8 cellular contexts compared by ENCODE assay signal in genomic region chr15:64651573-64652260, GRCh38.
DNase-seq lines count a peak whose midpoint lies in the region; ATAC-seq and TF ChIP-seq lines count a peak whose summit lies in the region.

No MANE protein-coding gene starts in this region.

- H3K27ac Mint-ChIP-seq in HFFc6 (no peak overlapping the region), osteocyte (ENCODE audit: unreplicated experiment) (no peak overlapping the region)
- peak overlapping the region; percentile 68 to 96 (median 88) for H3K27ac Mint-ChIP-seq in naive thymus-derived CD4-positive, alpha-beta T cell

- H3K4me3 ChIP-seq in naive thymus-derived CD4-positive, alpha-beta T cell (ENCODE audit: low read length), result peak overlapping the region; percentile 8
- H3K4me3 ChIP-seq in HAP-1, result no peak overlapping the region

- TF ChIP-seq CTCF in GM13976 (IDR thresholded peaks at IDR 0.05; ENCODE audit: borderline replicate concordance, control extremely low read depth, extremely low read depth, insufficient read depth, missing control alignments), result no peak
- no peak for TF ChIP-seq CTCF in HFFc6 (IDR thresholded peaks at IDR 0.05)
- TF ChIP-seq CTCF in osteocyte (IDR thresholded peaks at IDR 0.05), result no peak

- H3K27me3 Mint-ChIP-seq in HFFc6 (ENCODE audit: insufficient read depth), result no peaks in the 10 kb centered on the region
- no peaks in the 10 kb centered on the region for H3K27me3 Mint-ChIP-seq in naive thymus-derived CD4-positive, alpha-beta T cell
- H3K27me3 Mint-ChIP-seq in osteocyte (ENCODE audit: unreplicated experiment), result no peaks in the 10 kb centered on the region

- H3K4me1 ChIP-seq in naive thymus-derived CD4-positive, alpha-beta T cell (ENCODE audit: control insufficient read depth in 2 of 2, insufficient read depth in 2 of 2, low read length in 2 of 2), result peaks cover 24 to 32% of the 10 kb centered on the region in 2 donors
- no peaks in the 10 kb centered on the region for H3K4me1 ChIP-seq in HAP-1

- no peak overlapping the region for H3K4me3 Mint-ChIP-seq in HFFc6
- peak overlapping the region; percentile 21 to 83 (median 64) for H3K4me3 Mint-ChIP-seq in naive thymus-derived CD4-positive, alpha-beta T cell
- no peak overlapping the region for H3K4me3 Mint-ChIP-seq in osteocyte (ENCODE audit: unreplicated experiment)

- H3K4me1 Mint-ChIP-seq in HFFc6 (ENCODE audit: low read depth) (peaks cover 14% of the 10 kb centered on the region), osteocyte (ENCODE audit: unreplicated experiment) (no peaks in the 10 kb centered on the region)
- H3K4me1 Mint-ChIP-seq in naive thymus-derived CD4-positive, alpha-beta T cell, result peaks cover 29 to 80% (median 62%) of the 10 kb centered on the region in 7 donors

- H3K9me3 Mint-ChIP-seq in HFFc6, result no peaks in the 10 kb centered on the region
- no peaks in the 10 kb centered on the region for H3K9me3 Mint-ChIP-seq in naive thymus-derived CD4-positive, alpha-beta T cell
- H3K9me3 Mint-ChIP-seq in osteocyte (ENCODE audit: unreplicated experiment), result no peaks in the 10 kb centered on the region

- POLR2A ChIA-PET in naive thymus-derived CD4-positive, alpha-beta T cell (lab: Charles Lee), result interaction anchor here (0.6 to 1.9 kb wide), 23 partner anchors 9 to 1264 kb away, joined by 3 to 18 read pairs (median 4); partner anchors contain the start of genes TRIP4 and ZNF609

- DNase-seq in GM13976 (ENCODE audit: low spot score) (peak; percentile 55), HFFc6 (peak; percentile 4), NCI-H2107 treated with DMSO at 0.1 percent for 48 hours (lab: John Stamatoyannopoulos, UW; ENCODE audit: unreplicated experiment) (peak; percentile 18), NOMO-1 (lab: John Stamatoyannopoulos, UW; ENCODE audit: unreplicated experiment in 2 of 2) (no peak), osteocyte (ENCODE audit: extremely low spot score, unreplicated experiment) (no peak), HAP-1 (ENCODE audit: low spot score in 2 of 2) (no peak)
- DNase-seq in activated T-helper 9 cell treated with anti-CD3 and anti-CD28 coated beads, Interleukin-2, amount 50 U/mL, for 16 hours (ENCODE audit: low read depth), result peak; percentile 11
- DNase-seq in naive thymus-derived CD4-positive, alpha-beta T cell, result peak in 7 of 9 donors; percentile 26 to 63 (median 45)

- peak overlapping the region; percentile 58 for H3K27ac ChIP-seq in naive thymus-derived CD4-positive, alpha-beta T cell (ENCODE audit: low read depth, low read length)

- in situ Hi-C loops in GM13976 (cut with MboI; ENCODE audit: low sequenced_read_pairs, unreplicated experiment) (loop anchor here (25.0 kb wide), 1 partner anchor 439 kb away; no protein-coding TSS in a partner anchor), HAP-1 (cut with MboI; ENCODE audit: low sequenced_read_pairs) (no loop called here)

- no peaks in the 10 kb centered on the region for H3K9me3 ChIP-seq in naive thymus-derived CD4-positive, alpha-beta T cell (ENCODE audit: control insufficient read depth in 2 of 3, low read length in 3 of 3)
- H3K9me3 ChIP-seq in HAP-1, result no peaks in the 10 kb centered on the region

- CTCF ChIA-PET in naive thymus-derived CD4-positive, alpha-beta T cell (lab: Charles Lee), result interaction anchor here (0.6 to 5.8 kb wide), 17 partner anchors 16 to 296 kb away, joined by 3 to 96 read pairs (median 4); partner anchors contain the start of genes CSNK1G1 and ZNF609

- ATAC-seq in naive thymus-derived CD4-positive, alpha-beta T cell, result peak; percentile 95

- no peaks in the 10 kb centered on the region for H3K27me3 ChIP-seq in naive thymus-derived CD4-positive, alpha-beta T cell (ENCODE audit: control insufficient read depth in 2 of 2, insufficient read depth in 2 of 2, low read length in 2 of 2)
- no peaks in the 10 kb centered on the region for H3K27me3 ChIP-seq in HAP-1 (ENCODE audit: low read depth)

- intact Hi-C loops in naive thymus-derived CD4-positive, alpha-beta T cell (cut with micrococcal nuclease), result loop anchor here (1.0 to 5.0 kb wide), 8 partner anchors 17 to 489 kb away; partner anchors contain the start of gene PPIB (in 1 of the 2)

- H3K36me3 Mint-ChIP-seq in HFFc6 (ENCODE audit: low read depth) (no peaks in the 10 kb centered on the region), osteocyte (ENCODE audit: unreplicated experiment) (no peaks in the 10 kb centered on the region)
- peaks cover 0 to 8% (median 4%) of the 10 kb centered on the region in 5 donors for H3K36me3 Mint-ChIP-seq in naive thymus-derived CD4-positive, alpha-beta T cell

- H3K36me3 ChIP-seq in naive thymus-derived CD4-positive, alpha-beta T cell (ENCODE audit: control insufficient read depth in 2 of 3, insufficient read depth in 3 of 3, low read length in 3 of 3), result no peaks in the 10 kb centered on the region
- no peaks in the 10 kb centered on the region for H3K36me3 ChIP-seq in HAP-1 (replicated peaks)

Comparison
In these comparisons a context has a peak if more than half of its experiments do, and no peak if none do; other contexts are left out.
1. DNase-seq: peak in GM13976 (single experiment), HFFc6 (single experiment), NCI-H2107 treated with DMSO at 0.1 percent for 48 hours (single experiment), activated T-helper 9 cell treated with anti-CD3 and anti-CD28 coated beads, Interleukin-2, amount 50 U/mL, for 16 hours (single experiment) and naive thymus-derived CD4-positive, alpha-beta T cell (7 of 9); none in NOMO-1 (0 of 2), osteocyte (single experiment) and HAP-1 (0 of 2).
2. H3K27ac Mint-ChIP-seq: peak in naive thymus-derived CD4-positive, alpha-beta T cell (9 of 9); none in HFFc6 (single experiment) and osteocyte (single experiment).
3. H3K4me3 Mint-ChIP-seq: peak in naive thymus-derived CD4-positive, alpha-beta T cell (10 of 10); none in HFFc6 (single experiment) and osteocyte (single experiment).